ENCODE assay signal across 15 cellular contexts in the genomic region with DNA sequence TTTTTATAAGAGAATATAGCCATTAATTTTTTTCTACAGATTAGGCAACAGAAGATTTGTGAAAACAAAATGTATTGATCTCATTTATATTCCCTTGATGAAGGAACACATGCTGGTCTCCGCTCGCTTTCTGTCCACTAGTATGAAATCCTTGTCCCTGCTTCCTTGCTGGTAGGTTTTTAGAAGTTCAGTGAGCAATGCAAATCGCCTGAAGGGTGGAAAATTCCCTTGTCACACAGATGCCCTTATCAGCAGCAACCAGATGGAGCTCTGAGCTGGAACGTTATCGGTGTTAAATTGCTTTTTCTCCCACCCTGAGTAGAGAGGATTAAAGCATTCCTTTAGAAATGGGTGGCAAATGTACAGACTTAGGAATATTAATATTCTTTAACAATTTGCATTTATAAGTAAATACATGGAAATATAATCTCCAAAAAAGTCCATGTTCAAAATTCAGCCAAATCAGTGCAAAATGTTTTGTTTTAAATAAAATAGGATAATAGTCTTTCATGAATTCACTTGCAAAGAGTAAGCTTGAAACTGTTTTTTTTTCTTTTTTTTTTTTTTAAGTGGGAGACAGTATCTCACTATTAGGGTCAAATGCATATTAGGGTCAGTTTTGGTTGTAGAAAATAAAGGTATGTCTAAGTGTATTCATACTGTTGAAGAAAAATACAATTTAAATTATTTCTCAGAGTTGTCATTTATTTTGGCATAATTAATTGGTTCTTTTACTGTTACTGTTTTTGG.
DNase-seq lines count a peak whose midpoint lies in the region; ATAC-seq and FAIRE-seq lines count a peak whose summit lies in the region.
"Had no signal": no experiment of that assay in that cellular context is flagged by ENCODE, and none has a peak within 500 bp of the region (broad histone marks: within the 10 kb centered on the region; RNA-seq: fewer than 3 reads in every experiment).

No MANE protein-coding gene starts in this region.

- H3K27ac ChIP-seq in CD8-positive, alpha-beta memory T cell (ENCODE audit: low read depth, low read length), result peak overlapping the region; percentile 64
- H3K27ac ChIP-seq: neutrophil, VCaP had no signal

- DNase-seq in CD8-positive, alpha-beta memory T cell, result no peak
- DNase-seq in NCI-H2171 (lab: John Stamatoyannopoulos, UW) (peak; percentile 73), cerebellar cortex (ENCODE audit: low spot score) (peak; percentile 91), NOMO-1 (lab: John Stamatoyannopoulos, UW; ENCODE audit: unreplicated experiment in 2 of 2) (no peak)
- DNase-seq: activated T-cell treated with anti-CD3 and anti-CD28 coated beads, Interleukin-2, amount 50 U/mL, for 4 hours; DND-41; kidney; NCI-H2081 treated with DMSO at 0.1 percent for 48 hours; stimulated activated CD4-positive, alpha-beta T cell treated with anti-CD3 and anti-CD28 coated beads, Interleukin-15, amount 100 ng/mL, for 24 hours had no signal

- no peak overlapping the region for H3K4me3 Mint-ChIP-seq in CD8-positive, alpha-beta memory T cell
- H3K4me3 Mint-ChIP-seq in stimulated activated memory B cell treated with anti-CD40 and anti-IgM and Interleukin-4, amounts not matched to agents 10 μg/mL and 1 μg/mL and 100 μg/mL, for 72 hours, result no peak overlapping the region
- H3K4me3 Mint-ChIP-seq: activated T-cell treated with anti-CD3 and anti-CD28 coated beads, Interleukin-2, amount 50 U/mL, for 4 hours had no signal

- H3K36me3 ChIP-seq in CD8-positive, alpha-beta memory T cell (ENCODE audit: insufficient read depth, low read length), result no peaks in the 10 kb centered on the region

- no peaks in the 10 kb centered on the region for H3K4me1 Mint-ChIP-seq in CD8-positive, alpha-beta memory T cell
- no peaks in the 10 kb centered on the region for H3K4me1 Mint-ChIP-seq in stimulated activated memory B cell treated with anti-CD40 and anti-IgM and Interleukin-4, amounts not matched to agents 10 μg/mL and 1 μg/mL and 100 μg/mL, for 72 hours

- H3K9me3 Mint-ChIP-seq in CD8-positive, alpha-beta memory T cell, result no peaks in the 10 kb centered on the region
- no peaks in the 10 kb centered on the region for H3K9me3 Mint-ChIP-seq in stimulated activated memory B cell treated with anti-CD40 and anti-IgM and Interleukin-4, amounts not matched to agents 10 μg/mL and 1 μg/mL and 100 μg/mL, for 72 hours
- H3K9me3 Mint-ChIP-seq: activated T-cell treated with anti-CD3 and anti-CD28 coated beads, Interleukin-2, amount 50 U/mL, for 4 hours had no signal

- CTCF ChIA-PET in CD8-positive, alpha-beta memory T cell (lab: Charles Lee), result no interaction called here

- ATAC-seq in HG02678 (IDR thresholded peaks at IDR 0.05; ENCODE audit: unreplicated experiment), result no peak
- no peak for ATAC-seq in stimulated activated memory B cell treated with anti-CD40 and anti-IgM and Interleukin-4, amounts not matched to agents 10 μg/mL and 1 μg/mL and 100 μg/mL, for 72 hours
- no peak for ATAC-seq in GM18909 (IDR thresholded peaks at IDR 0.05; ENCODE audit: poor library complexity, unreplicated experiment)
- ATAC-seq: activated T-cell treated with anti-CD3 and anti-CD28 coated beads, Interleukin-2, amount 50 U/mL, for 4 hours had no signal

- no peaks in the 10 kb centered on the region for H3K27me3 Mint-ChIP-seq in CD8-positive, alpha-beta memory T cell
- no peaks in the 10 kb centered on the region for H3K27me3 Mint-ChIP-seq in stimulated activated memory B cell treated with anti-CD40 and anti-IgM and Interleukin-4, amounts not matched to agents 10 μg/mL and 1 μg/mL and 100 μg/mL, for 72 hours

- no peak overlapping the region for H3K27ac Mint-ChIP-seq in CD8-positive, alpha-beta memory T cell
- H3K27ac Mint-ChIP-seq in stimulated activated memory B cell treated with anti-CD40 and anti-IgM and Interleukin-4, amounts not matched to agents 10 μg/mL and 1 μg/mL and 100 μg/mL, for 72 hours, result no peak overlapping the region

- no peaks in the 10 kb centered on the region for H3K27me3 ChIP-seq in CD8-positive, alpha-beta memory T cell (ENCODE audit: insufficient read depth, low read length, poor library complexity, severe bottlenecking)
- H3K27me3 ChIP-seq: neutrophil had no signal

- no peaks in the 10 kb centered on the region for H3K9me3 ChIP-seq in CD8-positive, alpha-beta memory T cell (ENCODE audit: low read length)
- H3K9me3 ChIP-seq: neutrophil had no signal

- FAIRE-seq in islet of Langerhans (lab: Jason Lieb, UNC), result peak; percentile 93

- H3K36me3 Mint-ChIP-seq in CD8-positive, alpha-beta memory T cell, result peaks cover 3 to 36% (median 24%) of the 10 kb centered on the region in 3 donors
- H3K36me3 Mint-ChIP-seq in stimulated activated memory B cell treated with anti-CD40 and anti-IgM and Interleukin-4, amounts not matched to agents 10 μg/mL and 1 μg/mL and 100 μg/mL, for 72 hours, result peaks cover 35% of the 10 kb centered on the region

- no peaks in the 10 kb centered on the region for H3K4me1 ChIP-seq in CD8-positive, alpha-beta memory T cell (ENCODE audit: insufficient read depth, low read length)

- POLR2A ChIA-PET in CD8-positive, alpha-beta memory T cell (lab: Charles Lee), result no interaction called here

- no peak overlapping the region for H3K4me3 ChIP-seq in CD8-positive, alpha-beta memory T cell (ENCODE audit: low read length)

Comparison
In these comparisons a context has a peak if more than half of its experiments do, and no peak if none do; other contexts are left out.
1. DNase-seq: peak in NCI-H2171 (single experiment) and cerebellar cortex (single experiment); none in CD8-positive, alpha-beta memory T cell (0 of 5) and NOMO-1 (0 of 2).